In the genomic region with DNA sequence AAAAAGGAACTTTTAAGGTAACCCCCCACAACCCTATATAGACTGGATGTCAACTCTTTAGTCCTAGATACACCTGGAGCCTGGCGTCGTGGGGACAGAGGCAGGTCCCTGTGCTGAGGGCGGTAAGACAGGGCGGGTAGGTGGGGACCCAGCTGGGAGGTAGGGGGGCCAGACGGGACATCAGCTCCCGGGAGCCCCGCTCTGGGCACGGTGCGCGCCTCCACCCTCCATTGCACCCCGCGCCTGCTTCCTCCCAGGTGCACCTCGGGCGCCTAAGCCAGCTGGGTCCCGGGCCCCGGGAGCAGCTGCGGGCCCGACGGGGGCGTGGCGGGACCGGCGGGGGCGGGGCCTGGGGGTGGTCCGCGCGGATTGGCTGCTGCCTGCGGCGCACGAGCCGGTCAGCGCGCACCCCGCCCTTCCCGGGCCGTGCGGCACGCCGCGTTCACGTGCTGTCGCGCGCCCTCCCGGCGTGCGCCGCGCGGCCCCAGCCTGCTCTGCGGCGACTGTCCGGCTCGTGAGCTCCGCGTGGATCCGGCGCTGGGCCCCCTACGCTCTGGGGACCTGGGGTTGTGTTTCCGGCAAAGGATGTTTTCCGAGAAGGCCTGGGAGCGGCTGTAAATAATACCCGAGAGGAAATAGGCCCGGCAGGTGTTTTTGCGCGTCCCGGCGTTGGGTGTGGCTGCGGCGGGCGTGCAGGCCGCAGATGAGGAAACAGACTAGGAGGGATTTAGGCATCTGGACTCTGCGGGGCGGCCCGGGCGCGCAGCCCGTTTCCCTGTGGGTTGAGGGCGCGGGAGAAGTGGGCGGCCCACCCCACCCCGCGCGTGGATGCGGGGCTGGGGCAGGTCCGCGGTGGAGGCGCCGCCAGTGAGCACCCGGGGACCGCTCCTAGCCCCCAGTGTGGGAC, we compare ENCODE assay signal across 8 cellular contexts. TPM values are rescaled to one million over a fixed set of nuclear protein-coding genes. Genes with fewer than 3 reads are reported as not detected.
DNase-seq lines count a peak whose midpoint lies in the region; ATAC-seq, FAIRE-seq and TF ChIP-seq lines count a peak whose summit lies in the region.

No MANE protein-coding gene starts in this region.

- no peaks in the 10 kb centered on the region for H3K9me3 ChIP-seq in liver (ENCODE audit: control insufficient read depth in 4 of 4, low read length in 3 of 4)
- H3K9me3 ChIP-seq in HepG2 (ENCODE audit: low read length) = no peaks in the 10 kb centered on the region

- TF ChIP-seq RAD21 in liver (IDR thresholded peaks at IDR 0.05) = peak; percentile 20 to 26
- TF ChIP-seq RAD21 in HepG2 (CRISPR knock-in tag; IDR thresholded peaks at IDR 0.05) = no peak

- no peak for TF ChIP-seq POLR2A in HepG2 (IDR thresholded peaks at IDR 0.05; ENCODE audit: insufficient read depth in 1 of 2, low read depth in 2 of 2, low read length in 2 of 2)

- DNase-seq in HepG2 (ENCODE audit: low spot score) (no peak), NCI-H2196 (lab: John Stamatoyannopoulos, UW; ENCODE audit: unreplicated experiment) (peak; percentile 81), cerebellar cortex (ENCODE audit: low spot score) (peak; percentile 79), kidney glomerular epithelial cell (lab: John Stamatoyannopoulos, UW) (peak; percentile 59)
- peak; percentile 81 for DNase-seq in activated CD4-positive, CD25-positive, alpha-beta regulatory T cell treated with anti-CD3 and anti-CD28 coated beads, Interleukin-2, amount 50 U/mL, for 16 hours (ENCODE audit: low read depth, low spot score)
- peak; percentile 82 to 92 for DNase-seq in stimulated activated CD4-positive, alpha-beta T cell treated with anti-CD3 and anti-CD28 coated beads, Interleukin-1b, Interleukin-23, amount 100 ng/mL, for 1 hour (ENCODE audit: low read depth in 2 of 2)

- H3K79me2 ChIP-seq in HepG2 (ENCODE audit: insufficient read depth, low read length) = no peaks in the 10 kb centered on the region

- H3K9ac ChIP-seq in liver (ENCODE audit: low read depth in 1 of 2, low read length in 2 of 2) (peak overlapping the region; percentile 80 to 98), HepG2 (ENCODE audit: insufficient read depth, low read depth, low read length) (no peak overlapping the region)

- no peak for TF ChIP-seq CTCF in liver (IDR thresholded peaks at IDR 0.05; ENCODE audit: low read depth, low read length, missing input control)
- no peak for TF ChIP-seq CTCF in HepG2 (CRISPR knock-in tag; IDR thresholded peaks at IDR 0.05)

- CTCF ChIA-PET in HepG2 (lab: Yijun Ruan, JAX; ENCODE audit: low intra/inter-chr PET ratio, low total read pairs) = no interaction called here

- TF ChIP-seq EP300 in HepG2 (IDR thresholded peaks at IDR 0.05; ENCODE audit: low read depth in 2 of 2, low read length in 2 of 2) = no peak
- no peak for TF ChIP-seq EP300 in HepG2 (CRISPR knock-in tag; IDR thresholded peaks at IDR 0.05; ENCODE audit: borderline replicate concordance)

- in situ Hi-C loops in HepG2 (cut with HindIII; ENCODE audit: extremely low pct_ligation_motif_present, low pct_unique_long_range_greater_than_20kb) = no loop called here

- POLR2A ChIA-PET in HepG2 (lab: Yijun Ruan, JAX) = no interaction called here

- ATAC-seq in HepG2 (no peak), HG02981 (IDR thresholded peaks at IDR 0.05; ENCODE audit: unreplicated experiment) (peak; percentile 90)

- no peak for FAIRE-seq in HepG2 (lab: Jason Lieb, UNC)

- no peak overlapping the region for H3K4me2 ChIP-seq in HepG2 (ENCODE audit: low read depth, low read length)

- no peaks in the 10 kb centered on the region for H3K27me3 ChIP-seq in liver (ENCODE audit: control insufficient read depth in 4 of 4, insufficient read depth in 4 of 4, low read length in 3 of 4)
- 0 out of 5 replicates have a peak, but pooled peaks cover 0 to 2% of the 10 kb centered on the region in 2 experiments for H3K27me3 ChIP-seq in HepG2 (ENCODE audit: control insufficient read depth in 1 of 2, insufficient read depth in 2 of 2, low read length in 2 of 2)

- H3K36me3 ChIP-seq in liver (ENCODE audit: control insufficient read depth in 4 of 4, insufficient read depth in 3 of 4, low read depth in 1 of 4, low read length in 3 of 4) = no peaks in the 10 kb centered on the region
- H3K36me3 ChIP-seq in HepG2 (replicated peaks in 1 of 2; ENCODE audit: control insufficient read depth in 1 of 2, insufficient read depth in 2 of 2, low read length in 2 of 2) = no peaks in the 10 kb centered on the region

- no peaks in the 10 kb centered on the region for H4K20me1 ChIP-seq in HepG2 (ENCODE audit: insufficient read depth, low read length)

- 1% methylated on average over 91 of the region's 91 CpGs for WGBS in liver
- 82% methylated on average over 70 of the region's 91 CpGs for WGBS in HepG2 (ENCODE audit: low lambda C conversion rate)

- H2AFZ ChIP-seq in HepG2 (ENCODE audit: low read length) = no peak overlapping the region

- intact Hi-C loops in HepG2 (cut with micrococcal nuclease; ENCODE audit: unreplicated experiment) = no loop called here

- H3K27ac ChIP-seq in liver (ENCODE audit: low read depth in 1 of 2, low read length in 2 of 2) = peak overlapping the region; percentile 95 to 99
- H3K27ac ChIP-seq in HepG2 (ENCODE audit: extremely low read length, insufficient read depth, low read length) = no peak overlapping the region

- H3K4me3 ChIP-seq in liver (ENCODE audit: low read depth in 1 of 3, low read length in 3 of 3) = peak overlapping the region; percentile 77 to 91 (median 82)
- no peak overlapping the region for H3K4me3 ChIP-seq in HepG2 (replicated peaks in 1 of 3; ENCODE audit: insufficient read depth in 1 of 3, low read depth in 2 of 3, low read length in 3 of 3)

- H3K4me1 ChIP-seq in liver (ENCODE audit: control insufficient read depth in 4 of 4, insufficient read depth in 4 of 4, low read length in 3 of 4) (peaks cover 0 to 14% (median 3%) of the 10 kb centered on the region in 4 donors), HepG2 (ENCODE audit: insufficient read depth, low read length) (no peaks in the 10 kb centered on the region)

- no TSS peak for BruUV-seq in HepG2 (replicated peaks; lab: Mats Ljungman, UMichigan)

TF ChIP-seq in liver, 16 proteins besides CTCF, POLR2A, EP300 and RAD21 (continues in another document):
- TF ChIP-seq, protein P1, sequence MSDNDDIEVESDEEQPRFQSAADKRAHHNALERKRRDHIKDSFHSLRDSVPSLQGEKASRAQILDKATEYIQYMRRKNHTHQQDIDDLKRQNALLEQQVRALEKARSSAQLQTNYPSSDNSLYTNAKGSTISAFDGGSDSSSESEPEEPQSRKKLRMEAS (IDR thresholded peaks at IDR 0.05) = peak; percentile 39

TF ChIP-seq in HepG2, 621 proteins besides CTCF, POLR2A, EP300 and RAD21 (continues in another document):
- TF ChIP-seq, protein P2, sequence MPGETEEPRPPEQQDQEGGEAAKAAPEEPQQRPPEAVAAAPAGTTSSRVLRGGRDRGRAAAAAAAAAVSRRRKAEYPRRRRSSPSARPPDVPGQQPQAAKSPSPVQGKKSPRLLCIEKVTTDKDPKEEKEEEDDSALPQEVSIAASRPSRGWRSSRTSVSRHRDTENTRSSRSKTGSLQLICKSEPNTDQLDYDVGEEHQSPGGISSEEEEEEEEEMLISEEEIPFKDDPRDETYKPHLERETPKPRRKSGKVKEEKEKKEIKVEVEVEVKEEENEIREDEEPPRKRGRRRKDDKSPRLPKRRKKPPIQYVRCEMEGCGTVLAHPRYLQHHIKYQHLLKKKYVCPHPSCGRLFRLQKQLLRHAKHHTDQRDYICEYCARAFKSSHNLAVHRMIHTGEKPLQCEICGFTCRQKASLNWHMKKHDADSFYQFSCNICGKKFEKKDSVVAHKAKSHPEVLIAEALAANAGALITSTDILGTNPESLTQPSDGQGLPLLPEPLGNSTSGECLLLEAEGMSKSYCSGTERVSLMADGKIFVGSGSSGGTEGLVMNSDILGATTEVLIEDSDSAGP (CRISPR knock-in tag; IDR thresholded peaks at IDR 0.05; ENCODE audit: borderline replicate concordance) = no peak
- TF ChIP-seq FOXP4 (CRISPR knock-in tag; IDR thresholded peaks at IDR 0.05) = no peak

RNA-seq across cellular contexts. Expression of gene PFKFB3, which starts 39.1 kb away (rescaled TPM):
- 1 to 10 TPM; 5.4 to 9.1 TPM for total RNA-seq in liver
- 1 to 10 TPM; 1.6 to 6.1 TPM for polyA plus RNA-seq in liver
- total RNA-seq in HepG2 (2016; rRNA removed; fragmentation: Illumina TruSeq; extraction: Trizol) = 0.87 and 1.2 TPM in 2 replicates
- 0.18 and 0.20 TPM in 2 replicates for total RNA-seq in HepG2 (2016; cell fraction: cytosol; rRNA removed; fragmentation: Illumina TruSeq; extraction: Trizol; ENCODE audit: low read depth)
- total RNA-seq in HepG2 (2016; cell fraction: insoluble cytoplasmic fraction; rRNA removed; fragmentation: Illumina TruSeq; extraction: Trizol) = 0.36 and 0.80 TPM in 2 replicates
- total RNA-seq in HepG2 (2016; cell fraction: membrane; rRNA removed; fragmentation: Illumina TruSeq; extraction: Trizol) = 0.34 and 0.37 TPM in 2 replicates
- 0.88 and 1.3 TPM in 2 replicates for total RNA-seq in HepG2 (2016; cell fraction: nucleus; rRNA removed; fragmentation: Illumina TruSeq; extraction: Trizol)
- 10.9 and 13.3 TPM in 2 replicates for polyA plus RNA-seq in HepG2 (2011; rRNA removed)
- polyA plus RNA-seq in HepG2 (2011; cell fraction: cytosol; rRNA removed) = 3.7 and 4.8 TPM in 2 replicates
- polyA plus RNA-seq in HepG2 (2011; cell fraction: nucleus; rRNA removed) = 27.2 and 51.8 TPM in 2 replicates
- polyA plus RNA-seq in HepG2 (2012) = 9.2 and 16.4 TPM in 2 replicates
- 0.06 and 0.09 TPM in 2 replicates for polyA plus RNA-seq in HepG2 (2016; cell fraction: cytosol; fragmentation: Illumina TruSeq; extraction: Trizol; ENCODE audit: low read depth)
- polyA plus RNA-seq in HepG2 (2016; cell fraction: insoluble cytoplasmic fraction; fragmentation: Illumina TruSeq; extraction: Trizol; ENCODE audit: low read depth) = 0.51 and 0.97 TPM in 2 replicates
- 0.21 and 0.44 TPM in 2 replicates for polyA plus RNA-seq in HepG2 (2016; cell fraction: membrane; fragmentation: Illumina TruSeq; extraction: Trizol; ENCODE audit: low read depth)
- polyA plus RNA-seq in HepG2 (2016; cell fraction: nucleus; fragmentation: Illumina TruSeq; extraction: Trizol; ENCODE audit: insufficient read depth, low read depth) = 1.6 and 4.3 TPM in 2 replicates
- polyA minus RNA-seq in HepG2 (2011; rRNA and poly(A)+ RNA removed; ENCODE audit: low replicate concordance) = 10.8 and 22.0 TPM in 2 replicates
- 4.5 and 7.2 TPM in 2 replicates for polyA minus RNA-seq in HepG2 (2011; cell fraction: cytosol; rRNA and poly(A)+ RNA removed)
- polyA minus RNA-seq in HepG2 (2011; cell fraction: nucleus; rRNA and poly(A)+ RNA removed) = 12.1 and 13.3 TPM in 2 replicates

Comparison
In these comparisons a context has a peak if more than half of its experiments do, and no peak if none do; other contexts are left out.
1. H3K4me3 ChIP-seq: peak in liver (3 of 3); none in HepG2 (0 of 3).